Comparison of ENCODE assay signal across 2 cellular contexts in the genomic region with DNA sequence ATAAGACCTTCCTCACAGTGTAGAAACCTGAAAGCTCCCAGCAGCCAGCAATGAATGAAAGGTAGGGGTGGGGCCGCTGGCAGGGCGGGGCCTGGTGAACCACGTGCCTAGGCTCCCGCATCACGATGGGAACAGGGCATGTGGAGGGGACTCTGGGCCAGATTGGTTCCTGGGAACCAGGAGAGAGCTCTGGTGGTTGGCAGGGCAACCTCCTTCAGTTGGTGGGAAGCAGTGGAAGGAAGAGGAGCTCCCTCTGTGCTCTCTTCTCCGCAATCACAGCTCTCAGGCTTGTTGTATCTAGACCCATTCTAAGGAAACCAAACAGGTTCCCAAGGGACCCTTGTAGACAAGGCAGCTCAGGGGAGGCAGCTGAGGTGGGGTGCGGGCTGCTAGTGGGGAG.
TF ChIP-seq lines count a peak whose summit lies in the region.

No MANE protein-coding gene starts in this region.

TF ChIP-seq in HCT116, 20 proteins besides CTCF, POLR2A, EP300 and RAD21:
- no peak for TF ChIP-seq YY1 (IDR thresholded peaks at IDR 0.05; ENCODE audit: extremely low read depth, insufficient replicate concordance, low read depth, low read length)
- no peak for TF ChIP-seq CEBPB (IDR thresholded peaks at IDR 0.05; ENCODE audit: low read depth)
- TF ChIP-seq, protein P1, sequence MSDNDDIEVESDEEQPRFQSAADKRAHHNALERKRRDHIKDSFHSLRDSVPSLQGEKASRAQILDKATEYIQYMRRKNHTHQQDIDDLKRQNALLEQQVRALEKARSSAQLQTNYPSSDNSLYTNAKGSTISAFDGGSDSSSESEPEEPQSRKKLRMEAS (IDR thresholded peaks at IDR 0.05): no peak
- TF ChIP-seq POLR2AphosphoS5 (IDR thresholded peaks at IDR 0.05; ENCODE audit: low read depth, low read length): no peak
- TF ChIP-seq JUND (IDR thresholded peaks at IDR 0.05): no peak
- no peak for TF ChIP-seq SRF (IDR thresholded peaks at IDR 0.05; ENCODE audit: low read depth)
- TF ChIP-seq CBX3 (IDR thresholded peaks at IDR 0.05; ENCODE audit: low read depth): no peak
- TF ChIP-seq ZNF274 (IDR thresholded peaks at IDR 0.05; ENCODE audit: low read depth, low read length): no peak
- no peak for TF ChIP-seq ZFX (IDR thresholded peaks at IDR 0.05)
- TF ChIP-seq SP1 (IDR thresholded peaks at IDR 0.05; ENCODE audit: low read depth): no peak
- TF ChIP-seq EGR1 (IDR thresholded peaks at IDR 0.05; ENCODE audit: low read depth): no peak
- TF ChIP-seq, protein P2, sequence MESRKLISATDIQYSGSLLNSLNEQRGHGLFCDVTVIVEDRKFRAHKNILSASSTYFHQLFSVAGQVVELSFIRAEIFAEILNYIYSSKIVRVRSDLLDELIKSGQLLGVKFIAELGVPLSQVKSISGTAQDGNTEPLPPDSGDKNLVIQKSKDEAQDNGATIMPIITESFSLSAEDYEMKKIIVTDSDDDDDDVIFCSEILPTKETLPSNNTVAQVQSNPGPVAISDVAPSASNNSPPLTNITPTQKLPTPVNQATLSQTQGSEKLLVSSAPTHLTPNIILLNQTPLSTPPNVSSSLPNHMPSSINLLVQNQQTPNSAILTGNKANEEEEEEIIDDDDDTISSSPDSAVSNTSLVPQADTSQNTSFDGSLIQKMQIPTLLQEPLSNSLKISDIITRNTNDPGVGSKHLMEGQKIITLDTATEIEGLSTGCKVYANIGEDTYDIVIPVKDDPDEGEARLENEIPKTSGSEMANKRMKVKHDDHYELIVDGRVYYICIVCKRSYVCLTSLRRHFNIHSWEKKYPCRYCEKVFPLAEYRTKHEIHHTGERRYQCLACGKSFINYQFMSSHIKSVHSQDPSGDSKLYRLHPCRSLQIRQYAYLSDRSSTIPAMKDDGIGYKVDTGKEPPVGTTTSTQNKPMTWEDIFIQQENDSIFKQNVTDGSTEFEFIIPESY (IDR thresholded peaks at IDR 0.05; ENCODE audit: extremely low read depth, insufficient replicate concordance, low read length): no peak
- no peak for TF ChIP-seq SIN3A (IDR thresholded peaks at IDR 0.05; ENCODE audit: low read depth)
TF ChIP-seq in HCT116: peak in this region for 0.

TF ChIP-seq in SK-N-SH treated with all-trans-retinoic acid at 6 μM for 48 hours, 23 proteins besides CTCF, POLR2A, EP300 and RAD21:
- TF ChIP-seq, protein P3, sequence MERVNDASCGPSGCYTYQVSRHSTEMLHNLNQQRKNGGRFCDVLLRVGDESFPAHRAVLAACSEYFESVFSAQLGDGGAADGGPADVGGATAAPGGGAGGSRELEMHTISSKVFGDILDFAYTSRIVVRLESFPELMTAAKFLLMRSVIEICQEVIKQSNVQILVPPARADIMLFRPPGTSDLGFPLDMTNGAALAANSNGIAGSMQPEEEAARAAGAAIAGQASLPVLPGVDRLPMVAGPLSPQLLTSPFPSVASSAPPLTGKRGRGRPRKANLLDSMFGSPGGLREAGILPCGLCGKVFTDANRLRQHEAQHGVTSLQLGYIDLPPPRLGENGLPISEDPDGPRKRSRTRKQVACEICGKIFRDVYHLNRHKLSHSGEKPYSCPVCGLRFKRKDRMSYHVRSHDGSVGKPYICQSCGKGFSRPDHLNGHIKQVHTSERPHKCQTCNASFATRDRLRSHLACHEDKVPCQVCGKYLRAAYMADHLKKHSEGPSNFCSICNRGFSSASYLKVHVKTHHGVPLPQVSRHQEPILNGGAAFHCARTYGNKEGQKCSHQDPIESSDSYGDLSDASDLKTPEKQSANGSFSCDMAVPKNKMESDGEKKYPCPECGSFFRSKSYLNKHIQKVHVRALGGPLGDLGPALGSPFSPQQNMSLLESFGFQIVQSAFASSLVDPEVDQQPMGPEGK (CRISPR knock-in tag; IDR thresholded peaks at IDR 0.05; ENCODE audit: borderline replicate concordance): no peak
- TF ChIP-seq, protein P4, sequence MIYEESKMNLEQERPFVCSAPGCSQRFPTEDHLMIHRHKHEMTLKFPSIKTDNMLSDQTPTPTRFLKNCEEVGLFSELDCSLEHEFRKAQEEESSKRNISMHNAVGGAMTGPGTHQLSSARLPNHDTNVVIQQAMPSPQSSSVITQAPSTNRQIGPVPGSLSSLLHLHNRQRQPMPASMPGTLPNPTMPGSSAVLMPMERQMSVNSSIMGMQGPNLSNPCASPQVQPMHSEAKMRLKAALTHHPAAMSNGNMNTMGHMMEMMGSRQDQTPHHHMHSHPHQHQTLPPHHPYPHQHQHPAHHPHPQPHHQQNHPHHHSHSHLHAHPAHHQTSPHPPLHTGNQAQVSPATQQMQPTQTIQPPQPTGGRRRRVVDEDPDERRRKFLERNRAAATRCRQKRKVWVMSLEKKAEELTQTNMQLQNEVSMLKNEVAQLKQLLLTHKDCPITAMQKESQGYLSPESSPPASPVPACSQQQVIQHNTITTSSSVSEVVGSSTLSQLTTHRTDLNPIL (CRISPR knock-in tag; IDR thresholded peaks at IDR 0.05; ENCODE audit: low read depth): no peak
- TF ChIP-seq, protein P5, sequence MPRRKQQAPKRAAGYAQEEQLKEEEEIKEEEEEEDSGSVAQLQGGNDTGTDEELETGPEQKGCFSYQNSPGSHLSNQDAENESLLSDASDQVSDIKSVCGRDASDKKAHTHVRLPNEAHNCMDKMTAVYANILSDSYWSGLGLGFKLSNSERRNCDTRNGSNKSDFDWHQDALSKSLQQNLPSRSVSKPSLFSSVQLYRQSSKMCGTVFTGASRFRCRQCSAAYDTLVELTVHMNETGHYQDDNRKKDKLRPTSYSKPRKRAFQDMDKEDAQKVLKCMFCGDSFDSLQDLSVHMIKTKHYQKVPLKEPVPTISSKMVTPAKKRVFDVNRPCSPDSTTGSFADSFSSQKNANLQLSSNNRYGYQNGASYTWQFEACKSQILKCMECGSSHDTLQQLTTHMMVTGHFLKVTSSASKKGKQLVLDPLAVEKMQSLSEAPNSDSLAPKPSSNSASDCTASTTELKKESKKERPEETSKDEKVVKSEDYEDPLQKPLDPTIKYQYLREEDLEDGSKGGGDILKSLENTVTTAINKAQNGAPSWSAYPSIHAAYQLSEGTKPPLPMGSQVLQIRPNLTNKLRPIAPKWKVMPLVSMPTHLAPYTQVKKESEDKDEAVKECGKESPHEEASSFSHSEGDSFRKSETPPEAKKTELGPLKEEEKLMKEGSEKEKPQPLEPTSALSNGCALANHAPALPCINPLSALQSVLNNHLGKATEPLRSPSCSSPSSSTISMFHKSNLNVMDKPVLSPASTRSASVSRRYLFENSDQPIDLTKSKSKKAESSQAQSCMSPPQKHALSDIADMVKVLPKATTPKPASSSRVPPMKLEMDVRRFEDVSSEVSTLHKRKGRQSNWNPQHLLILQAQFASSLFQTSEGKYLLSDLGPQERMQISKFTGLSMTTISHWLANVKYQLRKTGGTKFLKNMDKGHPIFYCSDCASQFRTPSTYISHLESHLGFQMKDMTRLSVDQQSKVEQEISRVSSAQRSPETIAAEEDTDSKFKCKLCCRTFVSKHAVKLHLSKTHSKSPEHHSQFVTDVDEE (CRISPR knock-in tag; IDR thresholded peaks at IDR 0.05): no peak
- no peak for TF ChIP-seq ISL1 (CRISPR knock-in tag; IDR thresholded peaks at IDR 0.05)
- TF ChIP-seq, protein P6, sequence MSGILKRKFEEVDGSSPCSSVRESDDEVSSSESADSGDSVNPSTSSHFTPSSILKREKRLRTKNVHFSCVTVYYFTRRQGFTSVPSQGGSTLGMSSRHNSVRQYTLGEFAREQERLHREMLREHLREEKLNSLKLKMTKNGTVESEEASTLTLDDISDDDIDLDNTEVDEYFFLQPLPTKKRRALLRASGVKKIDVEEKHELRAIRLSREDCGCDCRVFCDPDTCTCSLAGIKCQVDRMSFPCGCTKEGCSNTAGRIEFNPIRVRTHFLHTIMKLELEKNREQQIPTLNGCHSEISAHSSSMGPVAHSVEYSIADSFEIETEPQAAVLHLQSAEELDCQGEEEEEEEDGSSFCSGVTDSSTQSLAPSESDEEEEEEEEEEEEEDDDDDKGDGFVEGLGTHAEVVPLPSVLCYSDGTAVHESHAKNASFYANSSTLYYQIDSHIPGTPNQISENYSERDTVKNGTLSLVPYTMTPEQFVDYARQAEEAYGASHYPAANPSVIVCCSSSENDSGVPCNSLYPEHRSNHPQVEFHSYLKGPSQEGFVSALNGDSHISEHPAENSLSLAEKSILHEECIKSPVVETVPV (CRISPR knock-in tag; IDR thresholded peaks at IDR 0.05): no peak
- no peak for TF ChIP-seq PPARA (CRISPR knock-in tag; IDR thresholded peaks at IDR 0.05; ENCODE audit: borderline replicate concordance)
- no peak for TF ChIP-seq TCF4 (CRISPR knock-in tag; IDR thresholded peaks at IDR 0.05; ENCODE audit: borderline replicate concordance)
- no peak for TF ChIP-seq ARNTL (CRISPR knock-in tag; IDR thresholded peaks at IDR 0.05; ENCODE audit: borderline replicate concordance, low read depth)
- TF ChIP-seq CSDC2 (CRISPR knock-in tag; IDR thresholded peaks at IDR 0.05): no peak
- no peak for TF ChIP-seq ZNF8 (CRISPR knock-in tag; IDR thresholded peaks at IDR 0.05)
